8 cellular contexts compared by ENCODE assay signal in genomic region chr4:99949999-99950912, GRCh38. TPM values are rescaled to one million over a fixed set of nuclear protein-coding genes. Genes with fewer than 3 reads are reported as not detected.
A peak's percentile ranks its signal among the peaks of the same experiment; 100 is the strongest.
DNase-seq lines count a peak whose midpoint lies in the region; ATAC-seq, FAIRE-seq and TF ChIP-seq lines count a peak whose summit lies in the region.

TSS of gene H2AZ1 (minus strand) at chr4:99950275. CDS start at chr4:99950170, 105 bp downstream.

- peak within 1 kb of the TSS; percentile 100 for H3K9ac ChIP-seq in trophoblast cell (ENCODE audit: low read length)

- peak within 1 kb of the TSS; percentile 99 for H3K4ac ChIP-seq in trophoblast cell (ENCODE audit: low read depth, low read length)

- no peak for TF ChIP-seq CTCF in transverse colon (IDR thresholded peaks at IDR 0.05)

- no peaks in the 10 kb centered on the region for H3K9me3 ChIP-seq in trophoblast cell (ENCODE audit: insufficient read depth, low read depth, low read length)
- no peaks in the 10 kb centered on the region for H3K9me3 ChIP-seq in transverse colon

- intact Hi-C loops in cardiac septum (cut with DNase I), result loop anchor here (1.0 to 5.0 kb wide), 3 partner anchors 56 to 387 kb away; partner anchors contain the start of gene LAMTOR3
- intact Hi-C loops in transverse colon (cut with DNase I; ENCODE audit: low total_unique reads), result loop anchor here (5.0 kb wide), 3 partner anchors 58 to 1873 kb away; partner anchors contain the start of gene LAMTOR3

- peak within 1 kb of the TSS; percentile 87 for H3K14ac ChIP-seq in trophoblast cell (ENCODE audit: low read length)

- peak within 1 kb of the TSS; percentile 67 for H2BK120ac ChIP-seq in trophoblast cell (ENCODE audit: insufficient read depth, low read length, poor library complexity)

- peak within 1 kb of the TSS; percentile 84 for H4K91ac ChIP-seq in trophoblast cell (ENCODE audit: low read depth, low read length)

- H4K12ac ChIP-seq in trophoblast cell (ENCODE audit: low read depth, low read length), result peak within 1 kb of the TSS; percentile 84

- peak within 1 kb of the TSS; percentile 81 for H2AFZ ChIP-seq in trophoblast cell (ENCODE audit: insufficient read depth, low read length, poor library complexity)

- DNase-seq in GM12892 (ENCODE audit: insufficient read length), result peak; percentile 85
- DNase-seq in NCI-H1436 (lab: John Stamatoyannopoulos, UW), result peak; percentile 99
- peak; percentile 96 for DNase-seq in SW480 (ENCODE audit: low spot score)
- peak; percentile 99 for DNase-seq in cardiac septum (ENCODE audit: low spot score)
- peak; percentile 99 to 100 for DNase-seq in trophoblast cell
- DNase-seq in transverse colon, result peak; percentile 99

- H4K8ac ChIP-seq in trophoblast cell (ENCODE audit: low read depth, low read length), result peak within 1 kb of the TSS; percentile 84

- peak within 1 kb of the TSS; percentile 98 for H3K23ac ChIP-seq in trophoblast cell (ENCODE audit: low read length)

- TF ChIP-seq POLR2A in GM12892 (IDR thresholded peaks at IDR 0.05; ENCODE audit: low read depth, low read length) (peak; percentile 100), transverse colon (IDR thresholded peaks at IDR 0.05) (peak; percentile 99)

- H2AK5ac ChIP-seq in trophoblast cell (ENCODE audit: low read length), result peak within 1 kb of the TSS; percentile 85

- 0 to 1% (median 0%) methylated on average over 63 to 76 of the region's 76 CpGs for WGBS in adipose tissue, 3 donors
- WGBS in trophoblast cell (ENCODE audit: extremely low coverage, insufficient coverage, insufficient read length), result no CpG with 5 or more reads among the region's 76 CpGs
- 0% methylated on average over 72 of the region's 76 CpGs; no CpG with 5 or more reads in 1 of the 2 donors for WGBS in transverse colon (ENCODE audit: low coverage in 1 of 2), 2 donors

- H3K79me1 ChIP-seq in trophoblast cell (ENCODE audit: low read length), result peaks cover 21% of the 10 kb centered on the region

- peak; percentile 60 for ATAC-seq in HG02840 (IDR thresholded peaks at IDR 0.05; ENCODE audit: low FRiP score, unreplicated experiment)

- H2BK12ac ChIP-seq in trophoblast cell (ENCODE audit: low read length), result peak within 1 kb of the TSS; percentile 42

- in situ Hi-C loops in transverse colon (cut with MboI; ENCODE audit: low pct_ligation_motif_present in 1 of 4, low pct_unique_long_range_greater_than_20kb in 1 of 4, low sequenced_read_pairs in 3 of 4), result loop anchor here in 3 of 4 donors (10.0 kb wide), 3 partner anchors 55 to 385 kb away; partner anchors contain the start of genes TRMT10A (in 3 of the 3), DAPP1 (in 2 of the 3) and LAMTOR3 (in 1 of the 3)

- H2BK5ac ChIP-seq in trophoblast cell (ENCODE audit: low read depth, low read length, poor library complexity), result peak within 1 kb of the TSS; percentile 79

- H3K4me1 ChIP-seq in trophoblast cell (ENCODE audit: control insufficient read depth in 1 of 2, insufficient read depth in 2 of 2, low read length in 2 of 2) (peaks cover 0 to 3% of the 10 kb centered on the region in 2 experiments), transverse colon (peaks cover 10 to 32% (median 25%) of the 10 kb centered on the region in 4 donors)

- TF ChIP-seq EP300 in transverse colon (IDR thresholded peaks at IDR 0.05; ENCODE audit: low read depth), result no peak

- H3K4me2 ChIP-seq in trophoblast cell (ENCODE audit: low read length), result peak within 1 kb of the TSS; percentile 84

- peak; percentile 94 for FAIRE-seq in GM12892 (lab: Jason Lieb, UNC)

- H3K18ac ChIP-seq in trophoblast cell (ENCODE audit: low read length), result peak within 1 kb of the TSS; percentile 92

- H3K36me3 ChIP-seq in trophoblast cell (ENCODE audit: control insufficient read depth in 1 of 2, insufficient read depth in 2 of 2, low read length in 2 of 2) (peaks cover 0 to 2% of the 10 kb centered on the region in 2 experiments), transverse colon (no peaks in the 10 kb centered on the region)

- H3K79me2 ChIP-seq in trophoblast cell (ENCODE audit: control insufficient read depth, insufficient read depth, low read length, poor library complexity), result peaks cover 23% of the 10 kb centered on the region

- H3K27ac ChIP-seq in adipose tissue (ENCODE audit: low read depth, low read length) (peak within 1 kb of the TSS; percentile 65), trophoblast cell (ENCODE audit: low read depth, low read length) (peak within 1 kb of the TSS; percentile 89), transverse colon (peak within 1 kb of the TSS; percentile 94 to 99 (median 97))

- H3K4me3 ChIP-seq in trophoblast cell (ENCODE audit: low read depth, low read length), result peak within 1 kb of the TSS; percentile 99
- peak within 1 kb of the TSS; percentile 70 to 86 (median 80) for H3K4me3 ChIP-seq in transverse colon

- H3K27me3 ChIP-seq in trophoblast cell (ENCODE audit: insufficient read depth, low read length) (no peaks in the 10 kb centered on the region), transverse colon (no peaks in the 10 kb centered on the region)

RNA-seq across cellular contexts. Expression of gene H2AZ1, which starts in this region (rescaled TPM):
- polyA plus RNA-seq in GM12892 (2012; ENCODE audit: missing spikeins), result 642 TPM
- polyA plus RNA-seq in adipose tissue, result 100 to 1,000 TPM in 2 of 3 donors, 10 to 100 TPM in 1; 71.6 to 154 (median 144) TPM
- 49.5 TPM for total RNA-seq in cardiac septum
- 487 and 507 TPM in 2 replicates for polyA plus RNA-seq in trophoblast cell (2013)
- total RNA-seq in transverse colon, result 100 to 1,000 TPM in 2 of 4 donors, 10 to 100 TPM in 2; 28.8 to 139 (median 81.5) TPM

Comparison
In these comparisons a context has a peak if more than half of its experiments do, and no peak if none do; other contexts are left out.
1. Peak in every context shown above with its lines: DNase-seq, ATAC-seq, H3K4me3 ChIP-seq and H3K27ac ChIP-seq.